ENCODE assay signal across 8 cellular contexts in genomic region chr20:7285918-7286556, GRCh38.
DNase-seq lines count a peak whose midpoint lies in the region; ATAC-seq and TF ChIP-seq lines count a peak whose summit lies in the region.

No MANE protein-coding gene starts in this region.

- H3K9me3 ChIP-seq in heart right ventricle = no peaks in the 10 kb centered on the region

- TF ChIP-seq CTCF in heart right ventricle (IDR thresholded peaks at IDR 0.05) = peak; percentile 58 to 90 (median 84)

- no peak overlapping the region for H3K27ac ChIP-seq in heart right ventricle

- H3K27me3 Mint-ChIP-seq in activated naive CD8-positive, alpha-beta T cell treated with anti-CD3 and anti-CD28 coated beads, Interleukin-2, amount 50 U/mL, for 24 hours = peaks cover 5% of the 10 kb centered on the region

- peaks cover 2% of the 10 kb centered on the region for H3K9me3 Mint-ChIP-seq in activated naive CD8-positive, alpha-beta T cell treated with anti-CD3 and anti-CD28 coated beads, Interleukin-2, amount 50 U/mL, for 24 hours

- H3K36me3 Mint-ChIP-seq in activated naive CD8-positive, alpha-beta T cell treated with anti-CD3 and anti-CD28 coated beads, Interleukin-2, amount 50 U/mL, for 24 hours (ENCODE audit: low read depth) = no peaks in the 10 kb centered on the region

- no peak overlapping the region for H3K4me3 Mint-ChIP-seq in activated naive CD8-positive, alpha-beta T cell treated with anti-CD3 and anti-CD28 coated beads, Interleukin-2, amount 50 U/mL, for 24 hours

- H3K36me3 ChIP-seq in heart right ventricle = no peaks in the 10 kb centered on the region

- no peak overlapping the region for H3K4me3 ChIP-seq in heart right ventricle

- no peaks in the 10 kb centered on the region for H3K4me1 Mint-ChIP-seq in activated naive CD8-positive, alpha-beta T cell treated with anti-CD3 and anti-CD28 coated beads, Interleukin-2, amount 50 U/mL, for 24 hours

- ATAC-seq in GM18867 (IDR thresholded peaks at IDR 0.05; ENCODE audit: unreplicated experiment) (peak; percentile 89), HG03565 (IDR thresholded peaks at IDR 0.05; ENCODE audit: unreplicated experiment) (peak; percentile 78), heart right ventricle (peak; percentile 61 to 88 (median 78)), GM21825 (IDR thresholded peaks at IDR 0.05; ENCODE audit: unreplicated experiment) (no peak)
- ATAC-seq in activated naive CD8-positive, alpha-beta T cell treated with anti-CD3 and anti-CD28 coated beads, Interleukin-2, amount 50 U/mL, for 24 hours = no peak

- DNase-seq in CMK (ENCODE audit: low read depth) (peak; percentile 48), NCI-H526 (lab: John Stamatoyannopoulos, UW) (peak; percentile 71 to 94), heart right ventricle (peak; percentile 52 to 76), renal cortical epithelial cell (ENCODE audit: low read depth) (peak; percentile 87)
- DNase-seq in activated naive CD8-positive, alpha-beta T cell treated with anti-CD3 and anti-CD28 coated beads, Interleukin-2, amount 50 U/mL, for 24 hours = peak; percentile 21

- peaks cover 0 to 6% (median 0%) of the 10 kb centered on the region in 9 donors for H3K4me1 ChIP-seq in heart right ventricle

- H3K27me3 ChIP-seq in heart right ventricle = peaks cover 0 to 10% (median 0%) of the 10 kb centered on the region in 7 donors

- WGBS in heart right ventricle, 2 donors = 20 to 22% methylated on average over 9 of the region's 9 CpGs

- intact Hi-C loops in heart right ventricle (cut with DNase I) = loop anchor here (5.0 to 10.0 kb wide), 10 partner anchors 111 to 1141 kb away; partner anchors contain the start of gene BMP2 (in 2 of the 10)

- H3K27ac Mint-ChIP-seq in activated naive CD8-positive, alpha-beta T cell treated with anti-CD3 and anti-CD28 coated beads, Interleukin-2, amount 50 U/mL, for 24 hours = no peak overlapping the region

Comparison
In these comparisons a context has a peak if more than half of its experiments do, and no peak if none do; other contexts are left out.
1. DNase-seq: peak in every context shown above with its lines; median percentile 87 in renal cortical epithelial cell; 82 in NCI-H526; 64 in heart right ventricle; 48 in CMK; 21 in activated naive CD8-positive, alpha-beta T cell treated with anti-CD3 and anti-CD28 coated beads, Interleukin-2, amount 50 U/mL, for 24 hours.
2. ATAC-seq: peak in GM18867 (single experiment), HG03565 (single experiment) and heart right ventricle (8 of 8); none in activated naive CD8-positive, alpha-beta T cell treated with anti-CD3 and anti-CD28 coated beads, Interleukin-2, amount 50 U/mL, for 24 hours (single experiment) and GM21825 (single experiment).